Comparison of ENCODE assay signal across 27 cellular contexts in the genomic region with DNA sequence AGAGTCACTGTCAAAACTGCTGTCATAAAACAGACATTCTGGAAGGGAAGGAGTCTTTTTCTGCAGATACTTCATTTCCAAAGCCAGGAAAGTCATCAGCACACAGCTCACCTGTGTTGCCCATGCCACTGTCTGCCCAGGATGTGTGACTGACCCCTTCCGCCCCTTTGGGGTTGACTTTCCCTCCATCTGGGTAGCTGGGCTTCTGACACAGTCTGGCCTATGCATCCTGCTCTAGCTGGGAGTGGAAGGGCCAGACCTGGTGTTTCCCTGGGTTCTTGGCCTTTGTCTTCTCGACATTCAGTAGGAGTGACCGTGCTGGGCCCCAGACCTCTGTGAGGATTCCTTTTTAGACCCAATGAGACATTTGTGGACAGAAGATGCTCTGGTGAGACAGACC.
"Had no signal": no experiment of that assay in that cellular context is flagged by ENCODE, and none has a peak within 500 bp of the region (broad histone marks: within the 10 kb centered on the region; RNA-seq: fewer than 3 reads in every experiment).

No MANE protein-coding gene starts in this region.

- H3K27ac ChIP-seq: colonic mucosa, coronary artery, dorsolateral prefrontal cortex, epithelial cell of prostate, esophagus squamous epithelium, foreskin keratinocyte, gastrocnemius medialis, gastroesophageal sphincter, heart left ventricle, heart right ventricle had no signal

- DNase-seq: colonic mucosa; cortex of kidney; dermis blood vessel endothelial cell; dorsolateral prefrontal cortex; effector CD4-positive, alpha-beta T cell; effector CD8-positive, alpha-beta T cell; effector memory CD4-positive, alpha-beta T cell; effector memory CD8-positive, alpha-beta T cell; endodermal cell; erythroblast; esophagus squamous epithelium; foreskin fibroblast; foreskin keratinocyte; foreskin melanocyte; gastrocnemius medialis; glutamatergic neuron; head of caudate nucleus; heart left ventricle; heart right ventricle had no signal

- H3K9me3 ChIP-seq: colonic mucosa, gastrocnemius medialis had no signal

- ATAC-seq: effector memory CD8-positive, alpha-beta T cell; esophagus mucosa; foreskin keratinocyte; gastrocnemius medialis; gastroesophageal sphincter; heart left ventricle; heart right ventricle had no signal

- H3K4me3 ChIP-seq: colonic mucosa, coronary artery, dorsolateral prefrontal cortex, esophagus squamous epithelium, gastrocnemius medialis, gastroesophageal sphincter, heart left ventricle, heart right ventricle had no signal

- H3K4me1 ChIP-seq: colonic mucosa, esophagus squamous epithelium, foreskin keratinocyte, gastrocnemius medialis, gastroesophageal sphincter, heart left ventricle, heart right ventricle had no signal

- FAIRE-seq: colon, endometrium, endothelial cell of umbilical vein, frontal cortex had no signal

- H3K27me3 ChIP-seq: colonic mucosa, esophagus squamous epithelium, foreskin keratinocyte, gastrocnemius medialis, gastroesophageal sphincter, heart left ventricle, heart right ventricle had no signal

- H3K36me3 ChIP-seq: colonic mucosa, esophagus squamous epithelium, gastrocnemius medialis, gastroesophageal sphincter, heart left ventricle, heart right ventricle had no signal
